8 cellular contexts compared by ENCODE assay signal in genomic region chr3:112136959-112137693, GRCh38. TPM values are rescaled to one million over a fixed set of nuclear protein-coding genes. Genes with fewer than 3 reads are reported as not detected.
DNase-seq lines count a peak whose midpoint lies in the region; ATAC-seq and TF ChIP-seq lines count a peak whose summit lies in the region.

No MANE protein-coding gene starts in this region.

- peak; percentile 21 for ATAC-seq in CD8-positive, alpha-beta T cell
- ATAC-seq in GM19395 (IDR thresholded peaks at IDR 0.05; ENCODE audit: unreplicated experiment) (peak; percentile 38), naive B cell (ENCODE audit: low read depth in 2 of 2) (peak in 1 of 2 donors; percentile 13)

- TF ChIP-seq POLR2A in erythroblast (IDR thresholded peaks at IDR 0.05; ENCODE audit: low read length): no peak

- H3K27ac Mint-ChIP-seq in CD8-positive, alpha-beta T cell: no peak overlapping the region
- H3K27ac Mint-ChIP-seq in naive B cell: peak overlapping the region in 5 of 6 donors; percentile 24 to 92 (median 69)

- H3K36me3 Mint-ChIP-seq in CD8-positive, alpha-beta T cell: no peaks in the 10 kb centered on the region
- H3K36me3 Mint-ChIP-seq in naive B cell: no peaks in the 10 kb centered on the region

- CTCF ChIA-PET in CD8-positive, alpha-beta T cell (lab: Charles Lee): interaction anchor here (1.2 to 3.2 kb wide), 6 partner anchors 9 to 383 kb away, joined by 3 to 17 read pairs (median 4); no protein-coding TSS in a partner anchor

- peaks cover 62% of the 10 kb centered on the region for H3K4me1 Mint-ChIP-seq in CD8-positive, alpha-beta T cell (ENCODE audit: low read depth)
- peaks cover 47 to 62% (median 61%) of the 10 kb centered on the region in 3 donors for H3K4me1 Mint-ChIP-seq in naive B cell

- POLR2A ChIA-PET in CD8-positive, alpha-beta T cell (lab: Charles Lee): no interaction called here

- no peaks in the 10 kb centered on the region for H3K9me3 ChIP-seq in CD8-positive, alpha-beta T cell (ENCODE audit: low read length)

- in situ Hi-C loops in SK-MEL-5 (cut with HindIII; ENCODE audit: low pct_unique_long_range_greater_than_20kb, low sequenced_read_pairs): loop anchor here (25.0 kb wide), 1 partner anchor 150 kb away; the partner anchor contains the start of gene SLC9C1

- H3K27me3 Mint-ChIP-seq in CD8-positive, alpha-beta T cell (ENCODE audit: low read depth): no peaks in the 10 kb centered on the region
- no peaks in the 10 kb centered on the region for H3K27me3 Mint-ChIP-seq in naive B cell

- H3K4me3 Mint-ChIP-seq in CD8-positive, alpha-beta T cell: no peak overlapping the region
- H3K4me3 Mint-ChIP-seq in naive B cell: peak overlapping the region in 5 of 8 donors; percentile 1 to 61 (median 20)

- no peaks in the 10 kb centered on the region for H3K36me3 ChIP-seq in CD8-positive, alpha-beta T cell (ENCODE audit: insufficient read depth, low read length)

- H3K27ac ChIP-seq in CD8-positive, alpha-beta T cell (ENCODE audit: low read depth, low read length): no peak overlapping the region

- H3K4me1 ChIP-seq in CD8-positive, alpha-beta T cell (ENCODE audit: insufficient read depth, low read length): peaks cover 36% of the 10 kb centered on the region

- peak in 3 of 7 experiments; percentile 35 to 46 (median 40) for DNase-seq in CD8-positive, alpha-beta T cell
- DNase-seq in SK-MEL-5 (ENCODE audit: low read depth, low spot score) (peak; percentile 92), erythroblast (lab: John Stamatoyannopoulos, UW) (peak; percentile 19 to 31), naive B cell (no peak), NCI-H187 treated with DMSO at 0.1 percent for 48 hours (lab: John Stamatoyannopoulos, UW) (no peak), SKM-1 (lab: John Stamatoyannopoulos, UW; ENCODE audit: unreplicated experiment) (no peak)

- intact Hi-C loops in CD8-positive, alpha-beta T cell (cut with DNase I, micrococcal nuclease): loop anchor here (1.0 to 5.0 kb wide), 6 partner anchors 25 to 394 kb away; no protein-coding TSS in a partner anchor

- no peak overlapping the region for H3K4me3 ChIP-seq in CD8-positive, alpha-beta T cell (ENCODE audit: low read depth, low read length)

- H3K9me3 Mint-ChIP-seq in CD8-positive, alpha-beta T cell: no peaks in the 10 kb centered on the region
- H3K9me3 Mint-ChIP-seq in naive B cell: no peaks in the 10 kb centered on the region

- TF ChIP-seq CTCF in CD8-positive, alpha-beta T cell (IDR thresholded peaks at IDR 0.05): peak; percentile 55
- peak; percentile 80 for TF ChIP-seq CTCF in LNCAP (IDR thresholded peaks at IDR 0.05)

- H3K27me3 ChIP-seq in CD8-positive, alpha-beta T cell (ENCODE audit: insufficient read depth, low read length): no peaks in the 10 kb centered on the region

RNA-seq across cellular contexts. Expression of gene GCSAM, which starts 4.1 kb away (rescaled TPM):
- total RNA-seq in CD8-positive, alpha-beta T cell: 1 to 10 TPM; 3.1 to 4.3 TPM
- total RNA-seq in SK-MEL-5 (2014; rRNA removed; shearing (Covaris generic)): not detected in 2 replicates
- polyA plus RNA-seq in SK-MEL-5 (2015; cell fraction: cytosol; rRNA removed): not detected in 2 replicates
- polyA plus RNA-seq in SK-MEL-5 (2015; cell fraction: nucleus; rRNA removed): 0.08 TPM in 1 of 2 replicates, not detected in the other
- polyA plus RNA-seq in naive B cell (ENCODE audit: low read depth in 6 of 6): 10 to 100 TPM; 24.3 to 84.9 (median 41.6) TPM

RNA-seq across cellular contexts. Expression of gene C3orf52, which starts 50.9 kb away (rescaled TPM):
- under 1 TPM; 0.19 to 0.78 TPM for total RNA-seq in CD8-positive, alpha-beta T cell
- 11.0 and 12.4 TPM in 2 replicates for total RNA-seq in SK-MEL-5 (2014; rRNA removed; shearing (Covaris generic))
- 8.6 and 11.3 TPM in 2 replicates for polyA plus RNA-seq in SK-MEL-5 (2015; cell fraction: cytosol; rRNA removed)
- polyA plus RNA-seq in SK-MEL-5 (2015; cell fraction: nucleus; rRNA removed): 31.7 and 41.6 TPM in 2 replicates
- 1 to 10 TPM in 1 of 6 donors, under 1 TPM in 4, not detected in 1; 0.23 to 1.1 (median 0.61) TPM for polyA plus RNA-seq in naive B cell (ENCODE audit: low read depth in 6 of 6)

Comparison
In these comparisons a context has a peak if more than half of its experiments do, and no peak if none do; other contexts are left out.
1. DNase-seq: peak in SK-MEL-5 (single experiment) and erythroblast (2 of 2); none in naive B cell (single experiment), NCI-H187 treated with DMSO at 0.1 percent for 48 hours (single experiment) and SKM-1 (single experiment).